In the genomic region with DNA sequence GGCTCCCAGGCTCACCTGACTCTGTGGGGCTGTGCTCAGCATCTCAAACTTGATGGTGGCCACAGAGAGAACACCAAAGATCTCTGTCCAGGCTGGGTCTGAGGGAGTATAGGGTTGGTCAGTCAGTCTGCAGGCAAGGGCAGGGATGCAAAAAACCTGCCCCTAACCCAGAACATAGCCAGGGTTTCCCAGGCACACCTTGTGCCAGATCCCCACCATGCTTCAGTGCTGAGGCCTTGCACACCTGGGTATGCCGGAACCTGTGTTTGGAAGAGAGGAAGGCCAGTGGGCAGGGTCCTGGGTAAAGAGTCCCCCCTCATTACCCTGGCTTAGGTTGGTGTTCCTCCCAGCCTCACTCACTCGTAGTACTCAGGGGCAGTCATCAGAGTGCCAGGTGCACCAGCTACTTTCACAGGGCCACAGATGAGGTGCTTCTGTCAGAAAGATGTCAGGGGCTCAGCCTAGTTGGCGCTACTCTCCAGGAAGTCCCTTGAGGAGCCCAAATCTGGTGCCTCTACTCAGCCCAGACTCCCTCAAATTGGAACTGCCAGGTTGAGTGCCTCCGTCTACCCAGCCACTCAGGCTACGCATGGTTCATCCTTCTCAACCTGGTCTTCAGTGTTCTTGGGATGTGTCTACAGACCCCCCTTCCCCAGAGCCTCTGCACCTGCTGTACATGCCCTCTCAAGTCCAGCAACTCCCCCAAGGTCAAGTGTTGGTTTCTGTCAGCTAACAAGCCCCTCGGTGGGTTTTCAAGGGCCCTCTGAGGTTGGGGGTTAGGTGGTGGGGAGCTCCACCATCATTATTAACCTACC, we compare ENCODE assay signal across 1 cellular context.
TF ChIP-seq lines count a peak whose summit lies in the region.

No MANE protein-coding gene starts in this region.

TF ChIP-seq in endothelial cell of umbilical vein, 7 proteins besides CTCF, POLR2A, EP300 and RAD21:
- TF ChIP-seq POLR2AphosphoS5 (IDR thresholded peaks at IDR 0.05; ENCODE audit: insufficient read depth, low read depth, low read length) = peak; percentile 62
- TF ChIP-seq JUN (IDR thresholded peaks at IDR 0.05; ENCODE audit: borderline replicate concordance, insufficient read depth, insufficient read length, low read depth) = no peak
- TF ChIP-seq, protein P1, sequence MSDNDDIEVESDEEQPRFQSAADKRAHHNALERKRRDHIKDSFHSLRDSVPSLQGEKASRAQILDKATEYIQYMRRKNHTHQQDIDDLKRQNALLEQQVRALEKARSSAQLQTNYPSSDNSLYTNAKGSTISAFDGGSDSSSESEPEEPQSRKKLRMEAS (IDR thresholded peaks at IDR 0.05; ENCODE audit: insufficient read depth, insufficient read length) = no peak
- no peak for TF ChIP-seq MYC (IDR thresholded peaks at IDR 0.05; ENCODE audit: low read depth, low read length)
- no peak for TF ChIP-seq FOS (IDR thresholded peaks at IDR 0.05; ENCODE audit: borderline replicate concordance, insufficient read depth, low read length)
- TF ChIP-seq GATA2 (IDR thresholded peaks at IDR 0.05; ENCODE audit: insufficient read depth, insufficient read length, low read depth, low read length) = no peak
- TF ChIP-seq EZH2 (IDR thresholded peaks at IDR 0.05; ENCODE audit: borderline replicate concordance, low read depth, low read length, severe bottlenecking) = no peak
